In the genomic region with DNA sequence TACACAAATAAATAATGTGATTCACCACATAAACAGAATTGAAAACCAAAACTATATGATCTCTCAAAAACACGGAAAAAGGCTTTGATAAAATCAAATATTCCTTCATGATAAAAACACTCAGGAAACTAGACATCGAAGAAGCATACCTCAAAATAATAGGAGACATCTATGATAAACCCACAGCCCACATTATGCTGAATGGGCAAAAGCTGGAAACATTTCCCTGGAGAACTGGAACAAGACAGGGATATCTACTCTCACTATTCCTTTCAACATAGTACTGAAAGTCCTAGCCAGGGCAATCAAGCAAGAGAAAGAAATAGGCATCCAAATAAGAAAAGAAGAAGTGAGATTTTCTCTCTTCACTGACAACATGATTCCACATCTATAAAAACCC, we compare ENCODE assay signal across 1 cellular context.
TF ChIP-seq lines count a peak whose summit lies in the region.

No MANE protein-coding gene starts in this region.

TF ChIP-seq in HepG2, 621 proteins besides CTCF, POLR2A, EP300 and RAD21 (continued from another document):
- TF ChIP-seq RERE (CRISPR knock-in tag; IDR thresholded peaks at IDR 0.05; ENCODE audit: low read depth) (no peak), ETV5 (CRISPR knock-in tag; IDR thresholded peaks at IDR 0.05; ENCODE audit: borderline replicate concordance) (no peak), MAFK (conservative IDR thresholded peaks at IDR 0.05 in 1 of 2, IDR thresholded peaks at IDR 0.05 in 1 of 2; ENCODE audit: low read length in 2 of 2) (peak in 1 of 2 experiments; percentile 63; a peak in 3 of 4 replicates), MAFF (IDR thresholded peaks at IDR 0.05; ENCODE audit: low read depth, low read length) (0 out of 2 replicates have a peak, but pooled peaks have one; percentile 32), TP53 (CRISPR knock-in tag; conservative IDR thresholded peaks at IDR 0.05) (no peak)
